Comparison of ENCODE assay signal across 1 cellular context in genomic region chr7:136293272-136293671, GRCh38.
A peak's percentile ranks its signal among the peaks of the same experiment; 100 is the strongest.
TF ChIP-seq lines count a peak whose summit lies in the region.

No MANE protein-coding gene starts in this region.

TF ChIP-seq in K562, 482 proteins besides CTCF, POLR2A, EP300 and RAD21 (continued from another document):
- TF ChIP-seq ZBTB40 (IDR thresholded peaks at IDR 0.05), result no peak
- TF ChIP-seq ZBTB40 (CRISPR knock-in tag; IDR thresholded peaks at IDR 0.05), result no peak
- TF ChIP-seq, protein P1, sequence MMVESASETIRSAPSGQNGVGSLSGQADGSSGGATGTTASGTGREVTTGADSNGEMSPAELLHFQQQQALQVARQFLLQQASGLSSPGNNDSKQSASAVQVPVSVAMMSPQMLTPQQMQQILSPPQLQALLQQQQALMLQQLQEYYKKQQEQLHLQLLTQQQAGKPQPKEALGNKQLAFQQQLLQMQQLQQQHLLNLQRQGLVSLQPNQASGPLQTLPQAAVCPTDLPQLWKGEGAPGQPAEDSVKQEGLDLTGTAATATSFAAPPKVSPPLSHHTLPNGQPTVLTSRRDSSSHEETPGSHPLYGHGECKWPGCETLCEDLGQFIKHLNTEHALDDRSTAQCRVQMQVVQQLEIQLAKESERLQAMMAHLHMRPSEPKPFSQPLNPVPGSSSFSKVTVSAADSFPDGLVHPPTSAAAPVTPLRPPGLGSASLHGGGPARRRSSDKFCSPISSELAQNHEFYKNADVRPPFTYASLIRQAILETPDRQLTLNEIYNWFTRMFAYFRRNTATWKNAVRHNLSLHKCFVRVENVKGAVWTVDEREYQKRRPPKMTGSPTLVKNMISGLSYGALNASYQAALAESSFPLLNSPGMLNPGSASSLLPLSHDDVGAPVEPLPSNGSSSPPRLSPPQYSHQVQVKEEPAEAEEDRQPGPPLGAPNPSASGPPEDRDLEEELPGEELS (CRISPR knock-in tag; IDR thresholded peaks at IDR 0.05; ENCODE audit: borderline replicate concordance), result no peak
- no peak for TF ChIP-seq RBM34 (IDR thresholded peaks at IDR 0.05; ENCODE audit: borderline replicate concordance, insufficient read depth, low read length)
- no peak for TF ChIP-seq ZNF280B (CRISPR knock-in tag; IDR thresholded peaks at IDR 0.05)
- peak; percentile 86 for TF ChIP-seq SPI1 (IDR thresholded peaks at IDR 0.05; ENCODE audit: borderline replicate concordance, low read depth, low read length)
- peak; percentile 53; the same call in 1 of the 2 replicates for TF ChIP-seq ZNF384 (IDR thresholded peaks at IDR 0.05; ENCODE audit: low read depth, low read length)
- TF ChIP-seq SMAD1 (IDR thresholded peaks at IDR 0.05; ENCODE audit: low read depth, low read length, partially characterized antibody), result no peak
- TF ChIP-seq ESRRA (IDR thresholded peaks at IDR 0.05; ENCODE audit: borderline replicate concordance, low read depth), result no peak
- no peak for TF ChIP-seq EWSR1 (IDR thresholded peaks at IDR 0.05; ENCODE audit: borderline replicate concordance, low read depth, partially characterized antibody)
